In the genomic region with DNA sequence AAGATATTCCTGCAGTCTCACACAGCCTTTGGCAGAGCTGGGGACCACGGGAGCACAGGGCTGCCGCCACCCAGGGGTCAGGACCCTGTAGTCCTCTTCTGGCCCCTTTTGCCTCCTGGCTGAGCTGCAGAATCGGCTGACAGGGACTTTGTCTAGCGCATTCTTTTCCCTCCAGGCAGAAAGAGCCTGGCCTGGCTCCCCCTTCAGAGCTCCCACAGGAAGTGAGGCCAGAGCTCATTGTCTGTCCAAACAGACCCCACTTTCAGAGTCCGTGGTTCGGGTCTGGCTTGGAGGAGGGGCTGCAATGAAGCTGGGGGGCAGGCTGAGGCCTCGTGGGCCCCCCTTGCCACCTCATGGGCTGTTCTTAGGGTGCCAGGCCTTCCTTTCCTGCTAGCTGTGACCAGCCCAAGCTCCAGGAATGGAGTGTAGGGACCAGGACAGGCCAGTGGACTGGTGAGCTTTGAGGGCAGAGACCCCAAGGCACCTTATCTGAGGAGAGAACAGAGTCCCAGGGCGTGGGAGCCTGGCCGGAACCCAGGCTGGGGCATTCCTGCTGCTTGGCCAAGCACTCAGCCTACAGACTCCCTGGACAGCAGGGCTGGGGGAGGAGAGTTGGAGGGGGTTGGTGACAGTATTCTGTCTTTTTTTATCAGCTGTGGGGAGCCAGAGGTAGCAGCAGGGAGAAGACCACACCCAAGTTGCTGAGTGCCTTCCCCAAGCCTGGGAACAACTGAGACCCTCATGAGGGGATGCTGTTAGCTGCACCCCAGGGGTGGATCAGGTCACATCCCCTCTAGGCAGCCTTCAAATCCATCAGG, we compare ENCODE assay signal across 1 cellular context.
TF ChIP-seq lines count a peak whose summit lies in the region.

No MANE protein-coding gene starts in this region.

TF ChIP-seq in HepG2, 621 proteins besides CTCF, POLR2A, EP300 and RAD21 (continued from another document and continues in another):
- TF ChIP-seq, protein P1, sequence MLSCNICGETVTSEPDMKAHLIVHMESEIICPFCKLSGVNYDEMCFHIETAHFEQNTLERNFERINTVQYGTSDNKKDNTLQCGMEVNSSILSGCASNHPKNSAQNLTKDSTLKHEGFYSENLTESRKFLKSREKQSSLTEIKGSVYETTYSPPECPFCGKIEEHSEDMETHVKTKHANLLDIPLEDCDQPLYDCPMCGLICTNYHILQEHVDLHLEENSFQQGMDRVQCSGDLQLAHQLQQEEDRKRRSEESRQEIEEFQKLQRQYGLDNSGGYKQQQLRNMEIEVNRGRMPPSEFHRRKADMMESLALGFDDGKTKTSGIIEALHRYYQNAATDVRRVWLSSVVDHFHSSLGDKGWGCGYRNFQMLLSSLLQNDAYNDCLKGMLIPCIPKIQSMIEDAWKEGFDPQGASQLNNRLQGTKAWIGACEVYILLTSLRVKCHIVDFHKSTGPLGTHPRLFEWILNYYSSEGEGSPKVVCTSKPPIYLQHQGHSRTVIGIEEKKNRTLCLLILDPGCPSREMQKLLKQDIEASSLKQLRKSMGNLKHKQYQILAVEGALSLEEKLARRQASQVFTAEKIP (CRISPR knock-in tag; IDR thresholded peaks at IDR 0.05; ENCODE audit: borderline replicate concordance) = no peak
- TF ChIP-seq CENPX (CRISPR knock-in tag; IDR thresholded peaks at IDR 0.05) (no peak), ZNF329 (CRISPR knock-in tag; IDR thresholded peaks at IDR 0.05; ENCODE audit: low read depth) (no peak), RXRB (CRISPR knock-in tag; IDR thresholded peaks at IDR 0.05; ENCODE audit: borderline replicate concordance) (no peak; the same call in 1 of the 2 replicates), EZH2 (conservative IDR thresholded peaks at IDR 0.05; ENCODE audit: low read depth, low read length) (no peak), NCOA5 (CRISPR knock-in tag; IDR thresholded peaks at IDR 0.05) (no peak), ZNF251 (CRISPR knock-in tag; IDR thresholded peaks at IDR 0.05) (no peak), CHD4 (IDR thresholded peaks at IDR 0.05; ENCODE audit: borderline replicate concordance, low read length) (no peak), ZNF556 (CRISPR knock-in tag; IDR thresholded peaks at IDR 0.05; ENCODE audit: borderline replicate concordance) (no peak; the same call in 1 of the 2 replicates), ATF7-NPFF (CRISPR knock-in tag; IDR thresholded peaks at IDR 0.05; ENCODE audit: low read depth) (no peak), GPN1 (CRISPR knock-in tag; IDR thresholded peaks at IDR 0.05; ENCODE audit: borderline replicate concordance) (no peak), MBD4 (IDR thresholded peaks at IDR 0.05; ENCODE audit: borderline replicate concordance, low read length) (no peak), ZNF572 (CRISPR knock-in tag; IDR thresholded peaks at IDR 0.05) (no peak), CBX1 (IDR thresholded peaks at IDR 0.05; ENCODE audit: low read depth) (no peak), ZEB1 (IDR thresholded peaks at IDR 0.05; ENCODE audit: insufficient replicate concordance, low read depth) (no peak), NFYC (CRISPR knock-in tag; IDR thresholded peaks at IDR 0.05) (no peak), GABPB1 (CRISPR knock-in tag; IDR thresholded peaks at IDR 0.05) (peak; percentile 63), SMARCE1 (IDR thresholded peaks at IDR 0.05; ENCODE audit: borderline replicate concordance) (no peak), PAWR (CRISPR knock-in tag; IDR thresholded peaks at IDR 0.05; ENCODE audit: borderline replicate concordance) (no peak; the same call in 1 of the 2 replicates), ZNF878 (CRISPR knock-in tag; IDR thresholded peaks at IDR 0.05) (no peak), NPAS2 (CRISPR knock-in tag; IDR thresholded peaks at IDR 0.05; ENCODE audit: borderline replicate concordance) (no peak), ARNT2 (CRISPR knock-in tag; IDR thresholded peaks at IDR 0.05; ENCODE audit: low read depth) (no peak), ZNF703 (CRISPR knock-in tag; IDR thresholded peaks at IDR 0.05; ENCODE audit: borderline replicate concordance) (no peak), ZNF678 (CRISPR knock-in tag; IDR thresholded peaks at IDR 0.05) (no peak), ZNF235 (CRISPR knock-in tag; IDR thresholded peaks at IDR 0.05; ENCODE audit: borderline replicate concordance) (no peak), ZNF563 (CRISPR knock-in tag; IDR thresholded peaks at IDR 0.05) (no peak), NRL (CRISPR knock-in tag; IDR thresholded peaks at IDR 0.05; ENCODE audit: borderline replicate concordance) (no peak), SNRNP70 (IDR thresholded peaks at IDR 0.05; ENCODE audit: low read depth, low read length) (no peak)
- TF ChIP-seq, protein P2, sequence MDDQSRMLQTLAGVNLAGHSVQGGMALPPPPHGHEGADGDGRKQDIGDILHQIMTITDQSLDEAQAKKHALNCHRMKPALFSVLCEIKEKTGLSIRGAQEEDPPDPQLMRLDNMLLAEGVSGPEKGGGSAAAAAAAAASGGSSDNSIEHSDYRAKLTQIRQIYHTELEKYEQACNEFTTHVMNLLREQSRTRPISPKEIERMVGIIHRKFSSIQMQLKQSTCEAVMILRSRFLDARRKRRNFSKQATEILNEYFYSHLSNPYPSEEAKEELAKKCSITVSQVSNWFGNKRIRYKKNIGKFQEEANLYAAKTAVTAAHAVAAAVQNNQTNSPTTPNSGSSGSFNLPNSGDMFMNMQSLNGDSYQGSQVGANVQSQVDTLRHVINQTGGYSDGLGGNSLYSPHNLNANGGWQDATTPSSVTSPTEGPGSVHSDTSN (CRISPR knock-in tag; IDR thresholded peaks at IDR 0.05; ENCODE audit: borderline replicate concordance) = no peak
- TF ChIP-seq, protein P3, sequence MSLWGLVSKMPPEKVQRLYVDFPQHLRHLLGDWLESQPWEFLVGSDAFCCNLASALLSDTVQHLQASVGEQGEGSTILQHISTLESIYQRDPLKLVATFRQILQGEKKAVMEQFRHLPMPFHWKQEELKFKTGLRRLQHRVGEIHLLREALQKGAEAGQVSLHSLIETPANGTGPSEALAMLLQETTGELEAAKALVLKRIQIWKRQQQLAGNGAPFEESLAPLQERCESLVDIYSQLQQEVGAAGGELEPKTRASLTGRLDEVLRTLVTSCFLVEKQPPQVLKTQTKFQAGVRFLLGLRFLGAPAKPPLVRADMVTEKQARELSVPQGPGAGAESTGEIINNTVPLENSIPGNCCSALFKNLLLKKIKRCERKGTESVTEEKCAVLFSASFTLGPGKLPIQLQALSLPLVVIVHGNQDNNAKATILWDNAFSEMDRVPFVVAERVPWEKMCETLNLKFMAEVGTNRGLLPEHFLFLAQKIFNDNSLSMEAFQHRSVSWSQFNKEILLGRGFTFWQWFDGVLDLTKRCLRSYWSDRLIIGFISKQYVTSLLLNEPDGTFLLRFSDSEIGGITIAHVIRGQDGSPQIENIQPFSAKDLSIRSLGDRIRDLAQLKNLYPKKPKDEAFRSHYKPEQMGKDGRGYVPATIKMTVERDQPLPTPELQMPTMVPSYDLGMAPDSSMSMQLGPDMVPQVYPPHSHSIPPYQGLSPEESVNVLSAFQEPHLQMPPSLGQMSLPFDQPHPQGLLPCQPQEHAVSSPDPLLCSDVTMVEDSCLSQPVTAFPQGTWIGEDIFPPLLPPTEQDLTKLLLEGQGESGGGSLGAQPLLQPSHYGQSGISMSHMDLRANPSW (CRISPR knock-in tag; IDR thresholded peaks at IDR 0.05; ENCODE audit: borderline replicate concordance) = no peak
- TF ChIP-seq, protein P4, sequence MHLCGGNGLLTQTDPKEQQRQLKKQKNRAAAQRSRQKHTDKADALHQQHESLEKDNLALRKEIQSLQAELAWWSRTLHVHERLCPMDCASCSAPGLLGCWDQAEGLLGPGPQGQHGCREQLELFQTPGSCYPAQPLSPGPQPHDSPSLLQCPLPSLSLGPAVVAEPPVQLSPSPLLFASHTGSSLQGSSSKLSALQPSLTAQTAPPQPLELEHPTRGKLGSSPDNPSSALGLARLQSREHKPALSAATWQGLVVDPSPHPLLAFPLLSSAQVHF (CRISPR knock-in tag; IDR thresholded peaks at IDR 0.05) = no peak
- TF ChIP-seq, protein P5, sequence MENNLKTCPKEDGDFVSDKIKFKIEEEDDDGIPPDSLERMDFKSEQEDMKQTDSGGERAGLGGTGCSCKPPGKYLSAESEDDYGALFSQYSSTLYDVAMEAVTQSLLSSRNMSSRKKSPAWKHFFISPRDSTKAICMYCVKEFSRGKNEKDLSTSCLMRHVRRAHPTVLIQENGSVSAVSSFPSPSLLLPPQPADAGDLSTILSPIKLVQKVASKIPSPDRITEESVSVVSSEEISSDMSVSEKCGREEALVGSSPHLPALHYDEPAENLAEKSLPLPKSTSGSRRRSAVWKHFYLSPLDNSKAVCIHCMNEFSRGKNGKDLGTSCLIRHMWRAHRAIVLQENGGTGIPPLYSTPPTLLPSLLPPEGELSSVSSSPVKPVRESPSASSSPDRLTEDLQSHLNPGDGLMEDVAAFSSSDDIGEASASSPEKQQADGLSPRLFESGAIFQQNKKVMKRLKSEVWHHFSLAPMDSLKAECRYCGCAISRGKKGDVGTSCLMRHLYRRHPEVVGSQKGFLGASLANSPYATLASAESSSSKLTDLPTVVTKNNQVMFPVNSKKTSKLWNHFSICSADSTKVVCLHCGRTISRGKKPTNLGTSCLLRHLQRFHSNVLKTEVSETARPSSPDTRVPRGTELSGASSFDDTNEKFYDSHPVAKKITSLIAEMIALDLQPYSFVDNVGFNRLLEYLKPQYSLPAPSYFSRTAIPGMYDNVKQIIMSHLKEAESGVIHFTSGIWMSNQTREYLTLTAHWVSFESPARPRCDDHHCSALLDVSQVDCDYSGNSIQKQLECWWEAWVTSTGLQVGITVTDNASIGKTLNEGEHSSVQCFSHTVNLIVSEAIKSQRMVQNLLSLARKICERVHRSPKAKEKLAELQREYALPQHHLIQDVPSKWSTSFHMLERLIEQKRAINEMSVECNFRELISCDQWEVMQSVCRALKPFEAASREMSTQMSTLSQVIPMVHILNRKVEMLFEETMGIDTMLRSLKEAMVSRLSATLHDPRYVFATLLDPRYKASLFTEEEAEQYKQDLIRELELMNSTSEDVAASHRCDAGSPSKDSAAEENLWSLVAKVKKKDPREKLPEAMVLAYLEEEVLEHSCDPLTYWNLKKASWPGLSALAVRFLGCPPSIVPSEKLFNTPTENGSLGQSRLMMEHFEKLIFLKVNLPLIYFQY (CRISPR knock-in tag; IDR thresholded peaks at IDR 0.05; ENCODE audit: borderline replicate concordance) = no peak
- TF ChIP-seq, protein P6, sequence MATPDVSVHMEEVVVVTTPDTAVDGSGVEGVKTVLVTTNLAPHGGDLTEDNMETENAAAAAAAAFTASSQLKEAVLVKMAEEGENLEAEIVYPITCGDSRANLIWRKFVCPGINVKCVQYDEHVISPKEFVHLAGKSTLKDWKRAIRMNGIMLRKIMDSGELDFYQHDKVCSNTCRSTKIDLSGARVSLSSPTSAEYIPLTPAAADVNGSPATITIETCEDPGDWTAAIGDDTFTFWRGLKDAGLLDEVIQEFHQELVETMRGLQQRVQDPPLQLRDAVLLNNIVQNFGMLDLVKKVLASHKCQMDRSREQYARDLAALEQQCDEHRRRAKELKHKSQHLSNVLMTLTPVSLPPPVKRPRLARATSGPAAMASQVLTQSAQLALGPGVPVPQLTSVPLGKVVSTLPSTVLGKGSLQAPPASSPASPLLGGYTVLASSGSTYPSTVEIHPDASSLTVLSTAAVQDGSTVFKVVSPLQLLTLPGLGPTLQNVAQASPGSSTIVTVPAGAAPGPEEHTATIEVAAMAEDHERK (CRISPR knock-in tag; IDR thresholded peaks at IDR 0.05; ENCODE audit: low read depth) = no peak
- TF ChIP-seq, protein P7, sequence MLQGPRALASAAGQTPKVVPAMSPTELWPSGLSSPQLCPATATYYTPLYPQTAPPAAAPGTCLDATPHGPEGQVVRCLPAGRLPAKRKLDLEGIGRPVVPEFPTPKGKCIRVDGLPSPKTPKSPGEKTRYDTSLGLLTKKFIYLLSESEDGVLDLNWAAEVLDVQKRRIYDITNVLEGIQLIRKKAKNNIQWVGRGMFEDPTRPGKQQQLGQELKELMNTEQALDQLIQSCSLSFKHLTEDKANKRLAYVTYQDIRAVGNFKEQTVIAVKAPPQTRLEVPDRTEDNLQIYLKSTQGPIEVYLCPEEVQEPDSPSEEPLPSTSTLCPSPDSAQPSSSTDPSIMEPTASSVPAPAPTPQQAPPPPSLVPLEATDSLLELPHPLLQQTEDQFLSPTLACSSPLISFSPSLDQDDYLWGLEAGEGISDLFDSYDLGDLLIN (CRISPR knock-in tag; IDR thresholded peaks at IDR 0.05; ENCODE audit: borderline replicate concordance) = no peak
- TF ChIP-seq, protein P8, sequence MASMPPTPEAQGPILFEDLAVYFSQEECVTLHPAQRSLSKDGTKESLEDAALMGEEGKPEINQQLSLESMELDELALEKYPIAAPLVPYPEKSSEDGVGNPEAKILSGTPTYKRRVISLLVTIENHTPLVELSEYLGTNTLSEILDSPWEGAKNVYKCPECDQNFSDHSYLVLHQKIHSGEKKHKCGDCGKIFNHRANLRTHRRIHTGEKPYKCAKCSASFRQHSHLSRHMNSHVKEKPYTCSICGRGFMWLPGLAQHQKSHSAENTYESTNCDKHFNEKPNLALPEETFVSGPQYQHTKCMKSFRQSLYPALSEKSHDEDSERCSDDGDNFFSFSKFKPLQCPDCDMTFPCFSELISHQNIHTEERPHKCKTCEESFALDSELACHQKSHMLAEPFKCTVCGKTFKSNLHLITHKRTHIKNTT (CRISPR knock-in tag; IDR thresholded peaks at IDR 0.05) = no peak
- TF ChIP-seq, protein P9, sequence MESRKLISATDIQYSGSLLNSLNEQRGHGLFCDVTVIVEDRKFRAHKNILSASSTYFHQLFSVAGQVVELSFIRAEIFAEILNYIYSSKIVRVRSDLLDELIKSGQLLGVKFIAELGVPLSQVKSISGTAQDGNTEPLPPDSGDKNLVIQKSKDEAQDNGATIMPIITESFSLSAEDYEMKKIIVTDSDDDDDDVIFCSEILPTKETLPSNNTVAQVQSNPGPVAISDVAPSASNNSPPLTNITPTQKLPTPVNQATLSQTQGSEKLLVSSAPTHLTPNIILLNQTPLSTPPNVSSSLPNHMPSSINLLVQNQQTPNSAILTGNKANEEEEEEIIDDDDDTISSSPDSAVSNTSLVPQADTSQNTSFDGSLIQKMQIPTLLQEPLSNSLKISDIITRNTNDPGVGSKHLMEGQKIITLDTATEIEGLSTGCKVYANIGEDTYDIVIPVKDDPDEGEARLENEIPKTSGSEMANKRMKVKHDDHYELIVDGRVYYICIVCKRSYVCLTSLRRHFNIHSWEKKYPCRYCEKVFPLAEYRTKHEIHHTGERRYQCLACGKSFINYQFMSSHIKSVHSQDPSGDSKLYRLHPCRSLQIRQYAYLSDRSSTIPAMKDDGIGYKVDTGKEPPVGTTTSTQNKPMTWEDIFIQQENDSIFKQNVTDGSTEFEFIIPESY (CRISPR knock-in tag; IDR thresholded peaks at IDR 0.05) = 0 out of 2 replicates have a peak, but pooled peaks have one; percentile 15
- TF ChIP-seq, protein P10, sequence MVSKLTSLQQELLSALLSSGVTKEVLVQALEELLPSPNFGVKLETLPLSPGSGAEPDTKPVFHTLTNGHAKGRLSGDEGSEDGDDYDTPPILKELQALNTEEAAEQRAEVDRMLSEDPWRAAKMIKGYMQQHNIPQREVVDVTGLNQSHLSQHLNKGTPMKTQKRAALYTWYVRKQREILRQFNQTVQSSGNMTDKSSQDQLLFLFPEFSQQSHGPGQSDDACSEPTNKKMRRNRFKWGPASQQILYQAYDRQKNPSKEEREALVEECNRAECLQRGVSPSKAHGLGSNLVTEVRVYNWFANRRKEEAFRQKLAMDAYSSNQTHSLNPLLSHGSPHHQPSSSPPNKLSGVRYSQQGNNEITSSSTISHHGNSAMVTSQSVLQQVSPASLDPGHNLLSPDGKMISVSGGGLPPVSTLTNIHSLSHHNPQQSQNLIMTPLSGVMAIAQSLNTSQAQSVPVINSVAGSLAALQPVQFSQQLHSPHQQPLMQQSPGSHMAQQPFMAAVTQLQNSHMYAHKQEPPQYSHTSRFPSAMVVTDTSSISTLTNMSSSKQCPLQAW (CRISPR knock-in tag; IDR thresholded peaks at IDR 0.05) = no peak
